ENCODE assay signal across 11 cellular contexts in genomic region chr12:31368666-31369361, GRCh38. TPM values are rescaled to one million over a fixed set of nuclear protein-coding genes. Genes with fewer than 3 reads are reported as not detected.
DNase-seq lines count a peak whose midpoint lies in the region; ATAC-seq, FAIRE-seq and TF ChIP-seq lines count a peak whose summit lies in the region.
"Had no signal": no experiment of that assay in that cellular context is flagged by ENCODE, and none has a peak within 500 bp of the region (broad histone marks: within the 10 kb centered on the region; RNA-seq: fewer than 3 reads in every experiment).

No MANE protein-coding gene starts in this region.

- H3K27me3 ChIP-seq in Caco-2 (replicated peaks; ENCODE audit: control insufficient read depth, insufficient read depth, low read length) = no peaks in the 10 kb centered on the region
- no peaks in the 10 kb centered on the region for H3K27me3 ChIP-seq in HUES6 (ENCODE audit: control insufficient read depth, insufficient read depth, low read length)
- H3K27me3 ChIP-seq in astrocyte (ENCODE audit: insufficient read depth, low read length) = peaks cover under 1% of the 10 kb centered on the region

- peaks cover 49% of the 10 kb centered on the region for H3K4me1 Mint-ChIP-seq in Caco-2 (ENCODE audit: low read depth, unreplicated experiment)
- H3K4me1 Mint-ChIP-seq in astrocyte (ENCODE audit: low read depth, unreplicated experiment) = peaks cover 26% of the 10 kb centered on the region

- H3K27ac ChIP-seq in HUES6 (ENCODE audit: low read depth, low read length) (peak overlapping the region; percentile 88), astrocyte (ENCODE audit: low read depth, low read length) (no peak overlapping the region), mesodermal cell (ENCODE audit: low read depth, low read length, severe bottlenecking) (peak overlapping the region; percentile 82)
- H3K27ac ChIP-seq: C4-2B had no signal

- ATAC-seq in HG02973 (IDR thresholded peaks at IDR 0.05; ENCODE audit: unreplicated experiment) = no peak
- ATAC-seq in stimulated activated naive CD8-positive, alpha-beta T cell treated with anti-CD3 and anti-CD28 coated beads, Interleukin-15, Interleukin-2, amounts not matched to agents 100 U/mL and 50 U/mL, for 24 hours = no peak
- ATAC-seq in HG02885 (IDR thresholded peaks at IDR 0.05; ENCODE audit: poor library complexity, unreplicated experiment) = no peak

- peak overlapping the region; percentile 8 for H3K4me2 ChIP-seq in astrocyte (ENCODE audit: low read length)

- H3K4me3 Mint-ChIP-seq in Caco-2 (ENCODE audit: unreplicated experiment) (peak overlapping the region; percentile 70), astrocyte (ENCODE audit: unreplicated experiment) (no peak overlapping the region)

- H3K9ac ChIP-seq in HUES6 (ENCODE audit: low read length) (peak overlapping the region; percentile 90), astrocyte (ENCODE audit: low read length) (no peak overlapping the region)

- intact Hi-C loops in Caco-2 (cut with micrococcal nuclease; ENCODE audit: unreplicated experiment) = no loop called here

- BruUV-seq in Caco-2 (replicated peaks; lab: Mats Ljungman, UMichigan) = no TSS peak

- no peaks in the 10 kb centered on the region for H3K9me3 ChIP-seq in Caco-2
- H3K9me3 ChIP-seq in HUES6 (ENCODE audit: control insufficient read depth, insufficient read depth, low read depth, low read length) = no peaks in the 10 kb centered on the region
- no peaks in the 10 kb centered on the region for H3K9me3 ChIP-seq in astrocyte (ENCODE audit: insufficient read depth, low read depth, low read length)
- H3K9me3 ChIP-seq in mesodermal cell (ENCODE audit: control insufficient read depth, low read length) = no peaks in the 10 kb centered on the region

- H3K4me1 ChIP-seq in Caco-2 (peaks cover 30% of the 10 kb centered on the region), HUES6 (ENCODE audit: control insufficient read depth, insufficient read depth, low read length) (peaks cover 45% of the 10 kb centered on the region), astrocyte (ENCODE audit: insufficient read depth, low read length) (peaks cover 3% of the 10 kb centered on the region), mesodermal cell (ENCODE audit: control insufficient read depth, insufficient read depth, low read length, poor library complexity, severe bottlenecking) (peaks cover 27% of the 10 kb centered on the region)

- no peak overlapping the region for H2AFZ ChIP-seq in astrocyte (ENCODE audit: low read depth, low read length)

- no peak overlapping the region for H3K4me3 ChIP-seq in Caco-2 (ENCODE audit: low read depth, low read length)
- peak overlapping the region; percentile 52 for H3K4me3 ChIP-seq in HUES6 (ENCODE audit: low read depth, low read length)
- H3K4me3 ChIP-seq in astrocyte (ENCODE audit: insufficient read depth, low read depth, low read length) = no peak overlapping the region
- H3K4me3 ChIP-seq in mesodermal cell (ENCODE audit: extremely low read depth, insufficient read depth, low read length, poor library complexity, severe bottlenecking) = no peak overlapping the region

- peak; percentile 63 for DNase-seq in Caco-2
- DNase-seq in astrocyte (ENCODE audit: low read depth) = no peak
- no peak for DNase-seq in stimulated activated naive CD8-positive, alpha-beta T cell treated with anti-CD3 and anti-CD28 coated beads, Interleukin-15, Interleukin-2, amounts not matched to agents 100 U/mL and 50 U/mL, for 24 hours
- DNase-seq in stimulated activated naive CD4-positive, alpha-beta T cell (lab: John Stamatoyannopoulos, UW) = no peak
- DNase-seq: NCI-H1417 treated with DMSO at 0.1 percent for 48 hours, RPMI8226 had no signal

- H3K79me2 ChIP-seq in astrocyte (ENCODE audit: insufficient read depth, low read length) = no peaks in the 10 kb centered on the region

- whole genome bisulfite sequencing in mesodermal cell (ENCODE audit: insufficient coverage in 2 of 2), 2 experiments = 27 to 50% methylated on average over 5 to 8 of the region's 8 CpGs

- H3K9me3 Mint-ChIP-seq in Caco-2 (ENCODE audit: unreplicated experiment) (peaks cover 10% of the 10 kb centered on the region), astrocyte (ENCODE audit: unreplicated experiment) (no peaks in the 10 kb centered on the region)

- H3K36me3 Mint-ChIP-seq in Caco-2 (ENCODE audit: insufficient read depth, unreplicated experiment) (peaks cover 44% of the 10 kb centered on the region), astrocyte (ENCODE audit: low read depth, unreplicated experiment) (no peaks in the 10 kb centered on the region)

- POLR2A ChIA-PET in Caco-2 (lab: Charles Lee) = interaction anchor here (0.9 to 4.1 kb wide), 5 partner anchors 14 to 48 kb away, joined by 3 to 145 read pairs (median 6); partner anchors contain the start of gene SINHCAF

- CTCF ChIA-PET in Caco-2 (lab: Charles Lee) = interaction anchor here (1.0 kb wide), 1 partner anchor 97 kb away, joined by 3 read pairs; no protein-coding TSS in a partner anchor

- H3K27ac Mint-ChIP-seq in Caco-2 (ENCODE audit: unreplicated experiment) (peak overlapping the region; percentile 100), astrocyte (ENCODE audit: unreplicated experiment) (peak overlapping the region; percentile 37)

- TF ChIP-seq CTCF in Caco-2 (IDR thresholded peaks at IDR 0.05; ENCODE audit: insufficient read depth in 1 of 2, low read depth in 1 of 2, low read length in 1 of 2, severe bottlenecking in 1 of 2, unreplicated experiment in 1 of 2) = no peak
- no peak for TF ChIP-seq CTCF in astrocyte (IDR thresholded peaks at IDR 0.05; ENCODE audit: insufficient read depth, low read depth, low read length)

- H3K27me3 Mint-ChIP-seq in Caco-2 (ENCODE audit: insufficient read depth, unreplicated experiment) (no peaks in the 10 kb centered on the region), astrocyte (ENCODE audit: low read depth, unreplicated experiment) (no peaks in the 10 kb centered on the region)

- FAIRE-seq in astrocyte (lab: Jason Lieb, UNC) = no peak

- no peaks in the 10 kb centered on the region for H4K20me1 ChIP-seq in astrocyte (ENCODE audit: insufficient read depth, low read length)

- no peaks in the 10 kb centered on the region for H3K36me3 ChIP-seq in Caco-2 (ENCODE audit: control insufficient read depth, insufficient read depth, low read length)
- no peaks in the 10 kb centered on the region for H3K36me3 ChIP-seq in HUES6 (ENCODE audit: control insufficient read depth, insufficient read depth, low read length)
- no peaks in the 10 kb centered on the region for H3K36me3 ChIP-seq in astrocyte (ENCODE audit: insufficient read depth, low read length)
- no peaks in the 10 kb centered on the region for H3K36me3 ChIP-seq in mesodermal cell (ENCODE audit: control insufficient read depth, insufficient read depth, low read length)

RNA-seq across cellular contexts. Expression of gene SINHCAF, which starts 42.9 kb away (rescaled TPM):
- 286 and 319 TPM in 2 replicates for total RNA-seq in Caco-2 (2022)
- total RNA-seq in astrocyte = 91.0 and 115 TPM in 2 replicates
- 152 TPM for polyA plus RNA-seq in mesodermal cell (2013, experiment 1 of 2)
- polyA plus RNA-seq in mesodermal cell (2013, experiment 2 of 2) = 176 TPM

Comparison
In these comparisons a context has a peak if more than half of its experiments do, and no peak if none do; other contexts are left out.
1. DNase-seq: peak in Caco-2 (2 of 2); none in astrocyte (single experiment), stimulated activated naive CD8-positive, alpha-beta T cell treated with anti-CD3 and anti-CD28 coated beads, Interleukin-15, Interleukin-2, amounts not matched to agents 100 U/mL and 50 U/mL, for 24 hours (single experiment) and stimulated activated naive CD4-positive, alpha-beta T cell (0 of 6).